ENCODE assay signal across 9 cellular contexts in the genomic region with DNA sequence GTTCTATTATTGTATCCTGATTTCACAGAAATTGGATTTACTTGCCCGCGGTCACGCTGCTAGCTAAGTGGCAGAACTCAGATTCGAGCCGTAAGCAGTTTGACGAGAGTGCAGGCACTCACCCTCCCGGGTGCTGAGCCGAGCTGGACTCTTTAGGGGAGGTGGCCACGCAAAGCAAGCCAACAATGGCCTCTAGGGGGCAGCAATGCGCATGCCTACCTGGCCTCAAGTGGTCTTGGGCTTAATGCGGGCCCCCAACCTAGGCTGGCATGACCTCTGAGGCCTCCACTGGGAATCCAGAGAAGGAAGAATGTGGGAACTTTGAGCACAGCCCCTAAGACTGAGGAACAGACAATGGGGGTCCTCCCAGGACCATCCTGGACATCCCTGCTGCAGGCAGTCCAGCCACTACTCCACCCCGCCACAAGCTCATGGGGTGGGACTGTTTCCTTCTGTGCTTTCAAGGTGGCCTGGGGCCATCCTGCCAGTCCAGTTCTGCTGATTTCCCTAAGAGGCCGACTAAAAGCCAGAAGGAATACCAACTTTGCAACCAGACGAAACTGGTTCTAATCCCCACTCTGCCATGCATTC.
A peak's percentile ranks its signal among the peaks of the same experiment; 100 is the strongest.
DNase-seq lines count a peak whose midpoint lies in the region; ATAC-seq lines count a peak whose summit lies in the region.
"Had no signal": no experiment of that assay in that cellular context is flagged by ENCODE, and none has a peak within 500 bp of the region (broad histone marks: within the 10 kb centered on the region; RNA-seq: fewer than 3 reads in every experiment).

No MANE protein-coding gene starts in this region.

- H3K36me3 Mint-ChIP-seq in activated T-cell treated with anti-CD3 and anti-CD28 coated beads, Interleukin-2, amount 50 U/mL, for 4 hours (ENCODE audit: insufficient read depth), result peaks cover 36% of the 10 kb centered on the region

- H3K4me3 Mint-ChIP-seq in activated T-cell treated with anti-CD3 and anti-CD28 coated beads, Interleukin-2, amount 50 U/mL, for 4 hours, result no peak overlapping the region
- H3K4me3 Mint-ChIP-seq: stimulated activated naive CD8-positive, alpha-beta T cell treated with anti-CD3 and anti-CD28 coated beads, Interleukin-15, Interleukin-2, amounts not matched to agents 100 ng/mL and 50 ng/mL, for 24 hours had no signal

- H3K4me1 Mint-ChIP-seq in activated T-cell treated with anti-CD3 and anti-CD28 coated beads, Interleukin-2, amount 50 U/mL, for 4 hours (ENCODE audit: low read depth), result no peaks in the 10 kb centered on the region

- H3K27me3 Mint-ChIP-seq in activated T-cell treated with anti-CD3 and anti-CD28 coated beads, Interleukin-2, amount 50 U/mL, for 4 hours (ENCODE audit: low read depth), result no peaks in the 10 kb centered on the region
- H3K27me3 Mint-ChIP-seq: stimulated activated naive CD8-positive, alpha-beta T cell treated with anti-CD3 and anti-CD28 coated beads, Interleukin-15, Interleukin-2, amounts not matched to agents 100 ng/mL and 50 ng/mL, for 24 hours had no signal

- H3K9me3 Mint-ChIP-seq in activated T-cell treated with anti-CD3 and anti-CD28 coated beads, Interleukin-2, amount 50 U/mL, for 4 hours, result no peaks in the 10 kb centered on the region
- H3K9me3 Mint-ChIP-seq: stimulated activated naive CD8-positive, alpha-beta T cell treated with anti-CD3 and anti-CD28 coated beads, Interleukin-15, Interleukin-2, amounts not matched to agents 100 ng/mL and 50 ng/mL, for 24 hours had no signal

- intact Hi-C loops in head of caudate nucleus (cut with DNase I), result loop anchor here (5.0 kb wide), 1 partner anchor 273 kb away; no protein-coding TSS in a partner anchor

- ATAC-seq in activated T-cell treated with anti-CD3 and anti-CD28 coated beads, Interleukin-2, amount 50 U/mL, for 4 hours, result peak in 1 of 2 donors; percentile 65
- ATAC-seq in HG02852 (IDR thresholded peaks at IDR 0.05; ENCODE audit: unreplicated experiment) (no peak), GM21423 (IDR thresholded peaks at IDR 0.05; ENCODE audit: unreplicated experiment) (no peak)

- peak; percentile 21 for DNase-seq in GDM1 (lab: John Stamatoyannopoulos, UW)
- DNase-seq in NCI-H510A (lab: John Stamatoyannopoulos, UW), result peak; percentile 32
- DNase-seq in activated T-cell treated with anti-CD3 and anti-CD28 coated beads, Interleukin-2, amount 50 U/mL, for 4 hours, result peak; percentile 53
- peak; percentile 30 to 81 (median 58) for DNase-seq in head of caudate nucleus
- peak; percentile 62 for DNase-seq in retina
- DNase-seq in AML-193 (lab: John Stamatoyannopoulos, UW), result no peak

Comparison
In these comparisons a context has a peak if more than half of its experiments do, and no peak if none do; other contexts are left out.
1. DNase-seq: peak in GDM1 (single experiment), NCI-H510A (single experiment), activated T-cell treated with anti-CD3 and anti-CD28 coated beads, Interleukin-2, amount 50 U/mL, for 4 hours (single experiment), head of caudate nucleus (42 of 42) and retina (single experiment); none in AML-193 (0 of 2).